1 cellular context compared by ENCODE assay signal in genomic region chrX:154762529-154763296, GRCh38.
TF ChIP-seq lines count a peak whose summit lies in the region.

Gene DKC1, plus strand, starts transcription at chrX:154762864. Its CDS starts 102 bp downstream, at chrX:154762966.

TF ChIP-seq in H1, 55 proteins besides CTCF, POLR2A, EP300 and RAD21 (continued from another document):
- no peak for TF ChIP-seq CREB1 (IDR thresholded peaks at IDR 0.05)
- peak; percentile 10 for TF ChIP-seq KDM4A (IDR thresholded peaks at IDR 0.05; ENCODE audit: low read depth, low read length, severe bottlenecking)
- no peak for TF ChIP-seq RXRA (IDR thresholded peaks at IDR 0.05; ENCODE audit: insufficient read depth, low read depth, low read length)
- TF ChIP-seq CEBPB (IDR thresholded peaks at IDR 0.05; ENCODE audit: low read depth, low read length): peak; percentile 96
- TF ChIP-seq GABPA (IDR thresholded peaks at IDR 0.05; ENCODE audit: borderline replicate concordance, insufficient read depth, low read length): no peak
- TF ChIP-seq JUN (IDR thresholded peaks at IDR 0.05; ENCODE audit: low read depth, low read length): no peak
- TF ChIP-seq HDAC6 (IDR thresholded peaks at IDR 0.05; ENCODE audit: low read depth, low read length): no peak
- peak; percentile 63; the same call in 1 of the 2 replicates for TF ChIP-seq TAF1 (IDR thresholded peaks at IDR 0.05; ENCODE audit: low read depth, low read length)
- no peak for TF ChIP-seq RFX5 (IDR thresholded peaks at IDR 0.05; ENCODE audit: borderline replicate concordance, low read depth, low read length)
- peak; percentile 62 for TF ChIP-seq NRF1 (IDR thresholded peaks at IDR 0.05; ENCODE audit: low read depth, low read length)
- TF ChIP-seq E2F6 (IDR thresholded peaks at IDR 0.05): peak; percentile 78
- no peak for TF ChIP-seq CHD2 (IDR thresholded peaks at IDR 0.05; ENCODE audit: low read length)
- peak; percentile 77 for TF ChIP-seq PHF8 (conservative IDR thresholded peaks at IDR 0.05; ENCODE audit: low read depth, low read length)
- TF ChIP-seq CHD1 (IDR thresholded peaks at IDR 0.05; ENCODE audit: low read depth, low read length): no peak
